Comparison of ENCODE assay signal across 8 cellular contexts in the genomic region with DNA sequence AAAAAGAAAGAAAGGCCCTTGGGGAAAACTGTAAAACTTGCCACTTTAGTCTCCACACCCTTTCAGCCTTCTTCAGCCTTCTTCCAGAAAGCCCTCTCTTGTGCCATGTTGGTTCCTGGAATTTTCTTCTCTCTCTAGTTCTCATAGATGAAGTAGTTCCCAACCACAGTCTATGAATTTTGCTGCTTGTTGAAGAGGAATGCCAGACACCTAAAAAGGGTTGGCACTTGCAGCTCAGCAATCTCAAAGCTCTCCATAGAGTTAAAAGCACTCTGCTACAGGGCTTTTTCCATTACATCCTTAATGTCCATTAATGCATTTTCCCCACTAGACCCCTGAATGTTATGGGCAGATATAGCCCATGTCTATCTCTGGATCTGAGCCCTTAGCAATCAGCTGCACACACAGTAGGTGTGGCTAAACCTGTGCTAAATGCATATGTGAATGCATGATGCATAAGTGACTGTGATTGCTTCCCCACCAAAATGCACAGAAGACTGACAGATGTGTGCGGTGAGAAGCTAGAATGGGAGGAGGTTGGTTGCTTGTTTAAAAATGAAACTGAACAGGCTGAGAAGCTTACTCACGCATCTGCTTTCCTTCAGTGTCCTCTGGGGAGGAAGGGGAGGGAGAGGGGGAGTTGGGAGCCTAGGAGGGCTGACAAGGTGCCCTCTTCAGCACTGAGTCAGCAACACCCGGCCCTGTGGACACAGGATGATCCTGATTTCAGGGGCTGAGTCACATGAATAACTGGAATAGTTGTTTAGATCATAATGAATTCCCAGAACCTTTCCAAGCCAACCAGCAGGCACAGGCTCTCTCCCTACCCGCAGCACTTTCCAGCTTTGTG.
A peak's percentile ranks its signal among the peaks of the same experiment; 100 is the strongest.
DNase-seq lines count a peak whose midpoint lies in the region; ATAC-seq and TF ChIP-seq lines count a peak whose summit lies in the region.

No MANE protein-coding gene starts in this region.

- no peak for TF ChIP-seq POLR2A in erythroblast (IDR thresholded peaks at IDR 0.05; ENCODE audit: low read length)

- ATAC-seq in HG03342 (IDR thresholded peaks at IDR 0.05; ENCODE audit: unreplicated experiment) (peak; percentile 57), SK-N-SH treated with all-trans-retinoic acid at 6 μM for 48 hours (peak; percentile 94)

- DNase-seq in COLO668 (lab: John Stamatoyannopoulos, UW; ENCODE audit: unreplicated experiment) (peak; percentile 45), GM19240 (ENCODE audit: insufficient read length, low spot score) (peak; percentile 19), fibroblast of gingiva (ENCODE audit: low read depth) (peak; percentile 99), non-pigmented ciliary epithelial cell (ENCODE audit: low read depth) (peak; percentile 96), erythroblast (lab: John Stamatoyannopoulos, UW) (no peak)
- DNase-seq in stimulated activated CD4-positive, alpha-beta T cell treated with anti-CD3 and anti-CD28 coated beads, Interleukin-12 subunit alpha, Interleukin-12 subunit beta, amount 100 ng/mL, for 4 hours = no peak

TF ChIP-seq in SK-N-SH treated with all-trans-retinoic acid at 6 μM for 48 hours, 23 proteins besides CTCF, POLR2A, EP300 and RAD21:
- TF ChIP-seq ESRRG (CRISPR knock-in tag; IDR thresholded peaks at IDR 0.05) (no peak), TOX (CRISPR knock-in tag; IDR thresholded peaks at IDR 0.05; ENCODE audit: borderline replicate concordance) (peak; percentile 29; the same call in 1 of the 2 replicates), ISL1 (CRISPR knock-in tag; IDR thresholded peaks at IDR 0.05) (peak; percentile 73), ZC3H10 (CRISPR knock-in tag; IDR thresholded peaks at IDR 0.05) (peak; percentile 51; the same call in 1 of the 2 replicates)
- TF ChIP-seq, protein P1, sequence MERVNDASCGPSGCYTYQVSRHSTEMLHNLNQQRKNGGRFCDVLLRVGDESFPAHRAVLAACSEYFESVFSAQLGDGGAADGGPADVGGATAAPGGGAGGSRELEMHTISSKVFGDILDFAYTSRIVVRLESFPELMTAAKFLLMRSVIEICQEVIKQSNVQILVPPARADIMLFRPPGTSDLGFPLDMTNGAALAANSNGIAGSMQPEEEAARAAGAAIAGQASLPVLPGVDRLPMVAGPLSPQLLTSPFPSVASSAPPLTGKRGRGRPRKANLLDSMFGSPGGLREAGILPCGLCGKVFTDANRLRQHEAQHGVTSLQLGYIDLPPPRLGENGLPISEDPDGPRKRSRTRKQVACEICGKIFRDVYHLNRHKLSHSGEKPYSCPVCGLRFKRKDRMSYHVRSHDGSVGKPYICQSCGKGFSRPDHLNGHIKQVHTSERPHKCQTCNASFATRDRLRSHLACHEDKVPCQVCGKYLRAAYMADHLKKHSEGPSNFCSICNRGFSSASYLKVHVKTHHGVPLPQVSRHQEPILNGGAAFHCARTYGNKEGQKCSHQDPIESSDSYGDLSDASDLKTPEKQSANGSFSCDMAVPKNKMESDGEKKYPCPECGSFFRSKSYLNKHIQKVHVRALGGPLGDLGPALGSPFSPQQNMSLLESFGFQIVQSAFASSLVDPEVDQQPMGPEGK (CRISPR knock-in tag; IDR thresholded peaks at IDR 0.05; ENCODE audit: borderline replicate concordance) = 0 out of 2 replicates have a peak, but pooled peaks have one; percentile 17
- TF ChIP-seq, protein P2, sequence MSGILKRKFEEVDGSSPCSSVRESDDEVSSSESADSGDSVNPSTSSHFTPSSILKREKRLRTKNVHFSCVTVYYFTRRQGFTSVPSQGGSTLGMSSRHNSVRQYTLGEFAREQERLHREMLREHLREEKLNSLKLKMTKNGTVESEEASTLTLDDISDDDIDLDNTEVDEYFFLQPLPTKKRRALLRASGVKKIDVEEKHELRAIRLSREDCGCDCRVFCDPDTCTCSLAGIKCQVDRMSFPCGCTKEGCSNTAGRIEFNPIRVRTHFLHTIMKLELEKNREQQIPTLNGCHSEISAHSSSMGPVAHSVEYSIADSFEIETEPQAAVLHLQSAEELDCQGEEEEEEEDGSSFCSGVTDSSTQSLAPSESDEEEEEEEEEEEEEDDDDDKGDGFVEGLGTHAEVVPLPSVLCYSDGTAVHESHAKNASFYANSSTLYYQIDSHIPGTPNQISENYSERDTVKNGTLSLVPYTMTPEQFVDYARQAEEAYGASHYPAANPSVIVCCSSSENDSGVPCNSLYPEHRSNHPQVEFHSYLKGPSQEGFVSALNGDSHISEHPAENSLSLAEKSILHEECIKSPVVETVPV (CRISPR knock-in tag; IDR thresholded peaks at IDR 0.05) = no peak
TF ChIP-seq in SK-N-SH treated with all-trans-retinoic acid at 6 μM for 48 hours: peak in this region for 4.

Comparison
In these comparisons a context has a peak if more than half of its experiments do, and no peak if none do; other contexts are left out.
1. DNase-seq: peak in COLO668 (single experiment), GM19240 (single experiment), fibroblast of gingiva (single experiment) and non-pigmented ciliary epithelial cell (single experiment); none in erythroblast (0 of 2) and stimulated activated CD4-positive, alpha-beta T cell treated with anti-CD3 and anti-CD28 coated beads, Interleukin-12 subunit alpha, Interleukin-12 subunit beta, amount 100 ng/mL, for 4 hours (single experiment).